Comparison of ENCODE assay signal across 24 cellular contexts in the genomic region with DNA sequence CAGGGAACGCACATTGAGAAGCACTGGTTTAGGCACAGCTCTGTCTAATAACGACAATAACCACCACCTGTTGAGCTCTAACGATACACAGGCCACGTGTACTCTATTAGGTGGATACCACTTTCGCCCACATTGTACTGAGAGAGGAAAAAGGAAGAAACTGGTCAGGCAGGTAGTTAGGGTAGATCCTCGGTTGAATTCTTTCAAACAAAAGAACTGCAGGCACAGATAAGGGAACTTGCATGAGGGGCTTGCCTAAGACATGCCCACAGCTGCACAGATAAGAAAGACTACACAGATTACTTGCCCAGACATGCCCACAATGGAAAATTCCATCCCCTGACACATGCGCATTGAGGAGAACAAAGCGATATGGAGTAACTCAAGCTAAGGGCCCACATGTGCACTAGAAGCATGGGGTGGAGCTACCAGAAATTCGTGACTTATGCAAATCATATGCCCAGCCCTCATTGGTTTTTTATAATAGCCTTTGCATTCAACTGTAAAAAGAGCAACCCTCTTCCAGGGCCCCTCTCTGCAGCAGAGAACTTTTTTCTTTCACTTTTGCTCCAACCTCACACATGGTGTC.
DNase-seq lines count a peak whose midpoint lies in the region; ATAC-seq, FAIRE-seq and TF ChIP-seq lines count a peak whose summit lies in the region.
"Had no signal": no experiment of that assay in that cellular context is flagged by ENCODE, and none has a peak within 500 bp of the region (broad histone marks: within the 10 kb centered on the region; RNA-seq: fewer than 3 reads in every experiment).

No MANE protein-coding gene starts in this region.

- H3K27me3 ChIP-seq in HepG2 (ENCODE audit: control insufficient read depth in 1 of 2, insufficient read depth in 2 of 2, low read length in 2 of 2) (no peaks in the 10 kb centered on the region), right lobe of liver (no peaks in the 10 kb centered on the region)
- H3K27me3 ChIP-seq: ascending aorta, tibial artery had no signal

- TF ChIP-seq POLR2A in HepG2 (IDR thresholded peaks at IDR 0.05; ENCODE audit: insufficient read depth in 1 of 2, low read depth in 2 of 2, low read length in 2 of 2): no peak
- no peak for TF ChIP-seq POLR2A in right lobe of liver (IDR thresholded peaks at IDR 0.05)

- H3K4me3 Mint-ChIP-seq in stimulated activated naive B cell treated with anti-CD40 and anti-IgM and Interleukin-4, amounts not matched to agents 10 μg/mL and 1 μg/mL and 100 μg/mL, for 72 hours: no peak overlapping the region
- H3K4me3 Mint-ChIP-seq: CD8-positive, alpha-beta memory T cell; nephron had no signal

- in situ Hi-C loops in HepG2 (cut with HindIII; ENCODE audit: extremely low pct_ligation_motif_present, low pct_unique_long_range_greater_than_20kb): no loop called here

- H3K36me3 ChIP-seq in HepG2 (replicated peaks in 1 of 2; ENCODE audit: control insufficient read depth in 1 of 2, insufficient read depth in 2 of 2, low read length in 2 of 2) (no peaks in the 10 kb centered on the region), right lobe of liver (no peaks in the 10 kb centered on the region)
- H3K36me3 ChIP-seq: ascending aorta, tibial artery had no signal

- H3K4me3 ChIP-seq in HepG2 (replicated peaks in 1 of 3; ENCODE audit: insufficient read depth in 1 of 3, low read depth in 2 of 3, low read length in 3 of 3) (no peak overlapping the region), right lobe of liver (no peak overlapping the region), epithelial cell of esophagus (ENCODE audit: low read length) (no peak overlapping the region)
- H3K4me3 ChIP-seq: ascending aorta, tibial artery had no signal

- intact Hi-C loops in HepG2 (cut with micrococcal nuclease; ENCODE audit: unreplicated experiment) (no loop called here), right lobe of liver (cut with DNase I) (no loop called here)

- no peaks in the 10 kb centered on the region for H4K20me1 ChIP-seq in HepG2 (ENCODE audit: insufficient read depth, low read length)

- no peaks in the 10 kb centered on the region for H3K79me2 ChIP-seq in HepG2 (ENCODE audit: insufficient read depth, low read length)

- CTCF ChIA-PET in HepG2 (lab: Yijun Ruan, JAX; ENCODE audit: low intra/inter-chr PET ratio, low total read pairs): no interaction called here

- H3K9me3 ChIP-seq in HepG2 (ENCODE audit: low read length) (peaks cover 20% of the 10 kb centered on the region), right lobe of liver (no peaks in the 10 kb centered on the region)
- H3K9me3 ChIP-seq: ascending aorta had no signal

- peaks cover 11 to 14% of the 10 kb centered on the region in 2 donors for H3K9me3 Mint-ChIP-seq in stimulated activated naive B cell treated with anti-CD40 and anti-IgM and Interleukin-4, amounts not matched to agents 10 μg/mL and 1 μg/mL and 100 μg/mL, for 72 hours
- H3K9me3 Mint-ChIP-seq: nephron had no signal

- no peak for DNase-seq in HepG2 (ENCODE audit: low spot score)
- no peak for DNase-seq in right lobe of liver
- peak; percentile 18 for DNase-seq in RPMI7951 (ENCODE audit: low read depth)
- DNase-seq in epithelial cell of esophagus (ENCODE audit: low read depth): peak; percentile 3
- no peak for DNase-seq in stimulated activated naive B cell treated with anti-CD40 and anti-IgM and Interleukin-4, amounts not matched to agents 10 μg/mL and 1 μg/mL and 100 μg/mL, for 72 hours
- no peak for DNase-seq in inferior parietal cortex (ENCODE audit: extremely low spot score)
- no peak for DNase-seq in HK-2 (ENCODE audit: unreplicated experiment)
- DNase-seq in AML-193 (lab: John Stamatoyannopoulos, UW): no peak
- DNase-seq: activated CD4-positive, alpha-beta T cell treated with anti-CD3 and anti-CD28 coated beads for 4 hours; activated naive CD4-positive, alpha-beta T cell treated with anti-CD3 and anti-CD28 coated beads, Interleukin-2, amount 50 U/mL, for 16 hours; CD8-positive, alpha-beta memory T cell; effector CD8-positive, alpha-beta T cell; glutamatergic neuron; midbrain; NCI-H1048; NCI-H187 treated with DMSO at 0.1 percent for 48 hours; NCI-H446; stimulated activated CD4-positive, alpha-beta T cell treated with anti-CD3 and anti-CD28 coated beads, Interleukin-2, amount 100 ng/mL, for 24 hours; stimulated activated naive CD8-positive, alpha-beta T cell treated with anti-CD3 and anti-CD28 coated beads, Interleukin-15, Interleukin-2, amounts not matched to agents 100 U/mL and 50 U/mL, for 24 hours; SW 1271; tibial artery had no signal

- no peak for ATAC-seq in HepG2
- no peak for ATAC-seq in right lobe of liver
- peak; percentile 56 to 69 for ATAC-seq in stimulated activated naive B cell treated with anti-CD40 and anti-IgM and Interleukin-4, amounts not matched to agents 10 μg/mL and 1 μg/mL and 100 μg/mL, for 72 hours (replicated peaks)
- ATAC-seq: stimulated activated naive CD8-positive, alpha-beta T cell treated with anti-CD3 and anti-CD28 coated beads, Interleukin-15, Interleukin-2, amounts not matched to agents 100 U/mL and 50 U/mL, for 24 hours had no signal

- H3K27ac ChIP-seq in HepG2 (ENCODE audit: extremely low read length, insufficient read depth, low read length) (no peak overlapping the region), right lobe of liver (no peak overlapping the region)
- H3K27ac ChIP-seq: ascending aorta, HL-60, tibial artery had no signal

- TF ChIP-seq EP300 in HepG2 (IDR thresholded peaks at IDR 0.05; ENCODE audit: low read depth in 2 of 2, low read length in 2 of 2) (no peak), HepG2 (CRISPR knock-in tag; IDR thresholded peaks at IDR 0.05; ENCODE audit: borderline replicate concordance) (no peak)

- H3K4me1 ChIP-seq in HepG2 (ENCODE audit: insufficient read depth, low read length): no peaks in the 10 kb centered on the region
- no peaks in the 10 kb centered on the region for H3K4me1 ChIP-seq in right lobe of liver
- H3K4me1 ChIP-seq: ascending aorta, tibial artery had no signal

- no peak overlapping the region for H3K9ac ChIP-seq in HepG2 (ENCODE audit: insufficient read depth, low read depth, low read length)

- no peak overlapping the region for H3K4me2 ChIP-seq in HepG2 (ENCODE audit: low read depth, low read length)

- no TSS peak for BruUV-seq in HepG2 (replicated peaks; lab: Mats Ljungman, UMichigan)

- H3K36me3 Mint-ChIP-seq in stimulated activated naive B cell treated with anti-CD40 and anti-IgM and Interleukin-4, amounts not matched to agents 10 μg/mL and 1 μg/mL and 100 μg/mL, for 72 hours: peaks cover 3 to 10% of the 10 kb centered on the region in 2 donors
- H3K36me3 Mint-ChIP-seq: CD8-positive, alpha-beta memory T cell had no signal

- H3K27me3 Mint-ChIP-seq in stimulated activated naive B cell treated with anti-CD40 and anti-IgM and Interleukin-4, amounts not matched to agents 10 μg/mL and 1 μg/mL and 100 μg/mL, for 72 hours: peaks cover 0 to 4% of the 10 kb centered on the region in 2 donors
- H3K27me3 Mint-ChIP-seq: CD8-positive, alpha-beta memory T cell had no signal

- peaks cover 0 to 5% of the 10 kb centered on the region in 2 donors for H3K4me1 Mint-ChIP-seq in stimulated activated naive B cell treated with anti-CD40 and anti-IgM and Interleukin-4, amounts not matched to agents 10 μg/mL and 1 μg/mL and 100 μg/mL, for 72 hours
- H3K4me1 Mint-ChIP-seq: CD8-positive, alpha-beta memory T cell had no signal

- POLR2A ChIA-PET in HepG2 (lab: Yijun Ruan, JAX): no interaction called here

- WGBS in HepG2 (ENCODE audit: low lambda C conversion rate): 29% methylated on average over 8 of the region's 9 CpGs
- 48% methylated on average over 7 of the region's 9 CpGs for WGBS in right lobe of liver (ENCODE audit: insufficient coverage, low coverage, low lambda C conversion rate, missing lambda C conversion rate)

- TF ChIP-seq CTCF in HepG2 (CRISPR knock-in tag; IDR thresholded peaks at IDR 0.05) (no peak), right lobe of liver (IDR thresholded peaks at IDR 0.05) (no peak), epithelial cell of esophagus (IDR thresholded peaks at IDR 0.05; ENCODE audit: insufficient read depth, low read depth, low read length, missing control alignments) (no peak)

- no peak for TF ChIP-seq RAD21 in HepG2 (CRISPR knock-in tag; IDR thresholded peaks at IDR 0.05)

- H3K27ac Mint-ChIP-seq in stimulated activated naive B cell treated with anti-CD40 and anti-IgM and Interleukin-4, amounts not matched to agents 10 μg/mL and 1 μg/mL and 100 μg/mL, for 72 hours: no peak overlapping the region
- H3K27ac Mint-ChIP-seq: CD8-positive, alpha-beta memory T cell; nephron had no signal

- no peak for FAIRE-seq in HepG2 (lab: Jason Lieb, UNC)

- no peak overlapping the region for H2AFZ ChIP-seq in HepG2 (ENCODE audit: low read length)

TF ChIP-seq in HepG2, 621 proteins besides CTCF, POLR2A, EP300 and RAD21:
- TF ChIP-seq TP53 (CRISPR knock-in tag; conservative IDR thresholded peaks at IDR 0.05) (peak; percentile 92; the same call in 1 of the 2 replicates), ZZZ3 (CRISPR knock-in tag; IDR thresholded peaks at IDR 0.05; ENCODE audit: borderline replicate concordance) (no peak)

Comparison
In these comparisons a context has a peak if more than half of its experiments do, and no peak if none do; other contexts are left out.
1. ATAC-seq: peak in stimulated activated naive B cell treated with anti-CD40 and anti-IgM and Interleukin-4, amounts not matched to agents 10 μg/mL and 1 μg/mL and 100 μg/mL, for 72 hours (2 of 2); none in HepG2 (single experiment) and right lobe of liver (0 of 4).
2. DNase-seq: peak in RPMI7951 (single experiment) and epithelial cell of esophagus (single experiment); none in HepG2 (single experiment), right lobe of liver (0 of 3), stimulated activated naive B cell treated with anti-CD40 and anti-IgM and Interleukin-4, amounts not matched to agents 10 μg/mL and 1 μg/mL and 100 μg/mL, for 72 hours (single experiment), inferior parietal cortex (single experiment), HK-2 (single experiment) and AML-193 (0 of 2).